In genomic region chr10:68901106-68901927, GRCh38 we compare ENCODE assay signal across 8 cellular contexts.
A peak's percentile ranks its signal among the peaks of the same experiment; 100 is the strongest.
DNase-seq lines count a peak whose midpoint lies in the region; ATAC-seq, FAIRE-seq and TF ChIP-seq lines count a peak whose summit lies in the region.

A gene with protein sequence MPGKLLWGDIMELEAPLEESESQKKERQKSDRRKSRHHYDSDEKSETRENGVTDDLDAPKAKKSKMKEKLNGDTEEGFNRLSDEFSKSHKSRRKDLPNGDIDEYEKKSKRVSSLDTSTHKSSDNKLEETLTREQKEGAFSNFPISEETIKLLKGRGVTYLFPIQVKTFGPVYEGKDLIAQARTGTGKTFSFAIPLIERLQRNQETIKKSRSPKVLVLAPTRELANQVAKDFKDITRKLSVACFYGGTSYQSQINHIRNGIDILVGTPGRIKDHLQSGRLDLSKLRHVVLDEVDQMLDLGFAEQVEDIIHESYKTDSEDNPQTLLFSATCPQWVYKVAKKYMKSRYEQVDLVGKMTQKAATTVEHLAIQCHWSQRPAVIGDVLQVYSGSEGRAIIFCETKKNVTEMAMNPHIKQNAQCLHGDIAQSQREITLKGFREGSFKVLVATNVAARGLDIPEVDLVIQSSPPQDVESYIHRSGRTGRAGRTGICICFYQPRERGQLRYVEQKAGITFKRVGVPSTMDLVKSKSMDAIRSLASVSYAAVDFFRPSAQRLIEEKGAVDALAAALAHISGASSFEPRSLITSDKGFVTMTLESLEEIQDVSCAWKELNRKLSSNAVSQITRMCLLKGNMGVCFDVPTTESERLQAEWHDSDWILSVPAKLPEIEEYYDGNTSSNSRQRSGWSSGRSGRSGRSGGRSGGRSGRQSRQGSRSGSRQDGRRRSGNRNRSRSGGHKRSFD (plus strand): TSS chr10:68901315. CDS start chr10:68901385, 70 bp downstream.

- DNase-seq in AG10803 (ENCODE audit: low read depth) (peak; percentile 99), NCI-H446 treated with DMSO at 0.1 percent for 48 hours (lab: John Stamatoyannopoulos, UW) (peak; percentile 94), cerebellar cortex (ENCODE audit: low spot score) (peak; percentile 100)
- DNase-seq in stimulated activated CD4-positive, alpha-beta T cell treated with anti-CD3 and anti-CD28 coated beads, Interleukin-12 subunit alpha, Interleukin-12 subunit beta, amount 100 ng/mL, for 48 hours (ENCODE audit: low read depth in 2 of 3, low spot score in 1 of 3): peak; percentile 93 to 96 (median 94)

- ATAC-seq in GM19035 (IDR thresholded peaks at IDR 0.05; ENCODE audit: unreplicated experiment): peak; percentile 97
- peak; percentile 97 for ATAC-seq in HG03354 (IDR thresholded peaks at IDR 0.05; ENCODE audit: poor library complexity, severe bottlenecking, unreplicated experiment)
- ATAC-seq in activated CD4-positive, CD25-positive, alpha-beta regulatory T cell treated with anti-CD3 and anti-CD28 coated beads, Interleukin-2, amount 50 U/mL, for 24 hours: peak; percentile 97 to 98

- peak; percentile 99 for FAIRE-seq in islet of Langerhans (lab: Jason Lieb, UNC)

- peak within 1 kb of the TSS; percentile 93 for H3K4me3 ChIP-seq in AG10803 (ENCODE audit: low read length)

- no peak for TF ChIP-seq CTCF in AG10803 (conservative IDR thresholded peaks at IDR 0.05; ENCODE audit: low read length)

Comparison
In these comparisons a context has a peak if more than half of its experiments do, and no peak if none do; other contexts are left out.
1. Peak in every context shown above with its lines: DNase-seq, ATAC-seq and H3K4me3 ChIP-seq.